In the genomic region with DNA sequence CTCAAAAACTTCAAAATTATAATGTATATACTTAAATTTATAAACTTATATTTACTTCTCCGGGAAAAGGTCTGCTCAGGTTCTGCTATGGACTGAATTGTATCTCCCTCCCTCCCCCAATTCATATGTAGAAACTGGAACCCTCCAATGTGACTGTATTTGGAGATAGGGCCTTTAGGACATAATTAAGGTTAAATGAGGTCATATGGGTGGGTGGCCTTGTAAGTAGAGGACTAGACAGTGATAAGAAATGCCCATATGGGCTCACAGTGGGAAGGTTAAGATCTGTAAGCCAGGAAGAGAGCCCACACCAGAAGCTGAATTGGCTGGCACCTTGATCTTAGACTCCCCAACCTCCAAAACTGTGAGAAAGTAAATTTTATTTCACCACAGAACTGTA, we compare ENCODE assay signal across 1 cellular context.
TF ChIP-seq lines count a peak whose summit lies in the region.

No MANE protein-coding gene starts in this region.

TF ChIP-seq in IMR-90, 13 proteins besides CTCF, POLR2A, EP300 and RAD21 (continued from another document):
- TF ChIP-seq, protein P1, sequence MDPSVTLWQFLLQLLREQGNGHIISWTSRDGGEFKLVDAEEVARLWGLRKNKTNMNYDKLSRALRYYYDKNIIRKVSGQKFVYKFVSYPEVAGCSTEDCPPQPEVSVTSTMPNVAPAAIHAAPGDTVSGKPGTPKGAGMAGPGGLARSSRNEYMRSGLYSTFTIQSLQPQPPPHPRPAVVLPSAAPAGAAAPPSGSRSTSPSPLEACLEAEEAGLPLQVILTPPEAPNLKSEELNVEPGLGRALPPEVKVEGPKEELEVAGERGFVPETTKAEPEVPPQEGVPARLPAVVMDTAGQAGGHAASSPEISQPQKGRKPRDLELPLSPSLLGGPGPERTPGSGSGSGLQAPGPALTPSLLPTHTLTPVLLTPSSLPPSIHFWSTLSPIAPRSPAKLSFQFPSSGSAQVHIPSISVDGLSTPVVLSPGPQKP (IDR thresholded peaks at IDR 0.05; ENCODE audit: borderline replicate concordance, low read depth, low read length): no peak
- TF ChIP-seq SMC3 (IDR thresholded peaks at IDR 0.05; ENCODE audit: low read depth, low read length) (no peak), MAFK (IDR thresholded peaks at IDR 0.05; ENCODE audit: low read depth, low read length) (no peak), RCOR1 (IDR thresholded peaks at IDR 0.05; ENCODE audit: insufficient replicate concordance, low read length) (no peak), BHLHE40 (IDR thresholded peaks at IDR 0.05; ENCODE audit: low read depth, low read length) (no peak), RFX5 (IDR thresholded peaks at IDR 0.05; ENCODE audit: low read depth, low read length) (no peak), USF2 (IDR thresholded peaks at IDR 0.05; ENCODE audit: low read depth, low read length) (no peak), NFE2L2 (IDR thresholded peaks at IDR 0.05; ENCODE audit: low read depth, low read length) (no peak), MAZ (IDR thresholded peaks at IDR 0.05; ENCODE audit: borderline replicate concordance, low read depth, low read length) (no peak)
